Comparison of ENCODE assay signal across 11 cellular contexts in genomic region chr4:48913346-48913745, GRCh38. TPM values are rescaled to one million over a fixed set of nuclear protein-coding genes. Genes with fewer than 3 reads are reported as not detected.
DNase-seq lines count a peak whose midpoint lies in the region; ATAC-seq and TF ChIP-seq lines count a peak whose summit lies in the region.
"Had no signal": no experiment of that assay in that cellular context is flagged by ENCODE, and none has a peak within 500 bp of the region (broad histone marks: within the 10 kb centered on the region; RNA-seq: fewer than 3 reads in every experiment).

No MANE protein-coding gene starts in this region.

- POLR2A ChIA-PET in MCF 10A (lab: Yijun Ruan, JAX) = interaction anchor here (0.6 to 3.7 kb wide), 11 partner anchors 8 to 335 kb away, joined by 3 to 15 read pairs (median 3); partner anchors contain the start of gene FRYL

- no peaks in the 10 kb centered on the region for H3K36me3 Mint-ChIP-seq in MCF 10A (ENCODE audit: insufficient read depth, unreplicated experiment)
- H3K36me3 Mint-ChIP-seq: natural killer cell treated with Interleukin-12 subunit alpha and Interleukin-12 subunit beta and Interleukin-15 and Interleukin-18, amount 100 ng/mL, for 72 hours had no signal

- H3K27ac ChIP-seq in breast epithelium = no peak overlapping the region
- H3K27ac ChIP-seq: body of pancreas, tibial nerve had no signal

- TF ChIP-seq CTCF in MCF 10A (IDR thresholded peaks at IDR 0.05; ENCODE audit: unreplicated experiment) = no peak
- no peak for TF ChIP-seq CTCF in breast epithelium (IDR thresholded peaks at IDR 0.05)

- no peaks in the 10 kb centered on the region for H3K9me3 ChIP-seq in breast epithelium
- H3K9me3 ChIP-seq: body of pancreas, tibial nerve had no signal

- CTCF ChIA-PET in MCF 10A (lab: Yijun Ruan, JAX) = interaction anchor here (0.6 to 6.7 kb wide), 9 partner anchors 11 to 227 kb away, joined by 3 to 52 read pairs (median 4); no protein-coding TSS in a partner anchor

- no peaks in the 10 kb centered on the region for H3K27me3 Mint-ChIP-seq in MCF 10A (ENCODE audit: insufficient read depth, unreplicated experiment)

- peak overlapping the region; percentile 38 for H3K4me3 Mint-ChIP-seq in MCF 10A (ENCODE audit: unreplicated experiment)
- H3K4me3 Mint-ChIP-seq: natural killer cell treated with Interleukin-12 subunit alpha and Interleukin-12 subunit beta and Interleukin-15 and Interleukin-18, amount 100 ng/mL, for 72 hours had no signal

- no peaks in the 10 kb centered on the region for H3K36me3 ChIP-seq in breast epithelium
- H3K36me3 ChIP-seq in H7 (replicated peaks; ENCODE audit: control insufficient read depth, insufficient read depth, low read length) = no peaks in the 10 kb centered on the region
- H3K36me3 ChIP-seq: tibial nerve had no signal

- H3K4me3 ChIP-seq in breast epithelium (no peak overlapping the region), H7 (ENCODE audit: insufficient read depth, low read depth, low read length) (no peak overlapping the region)
- H3K4me3 ChIP-seq: body of pancreas, tibial nerve had no signal

- no TSS peak for BruUV-seq in MCF 10A (replicated peaks; lab: Mats Ljungman, UMichigan)

- ATAC-seq in HG02852 (IDR thresholded peaks at IDR 0.05; ENCODE audit: unreplicated experiment) = no peak
- no peak for ATAC-seq in HG02885 (IDR thresholded peaks at IDR 0.05; ENCODE audit: poor library complexity, unreplicated experiment)
- ATAC-seq: body of pancreas; natural killer cell treated with Interleukin-12 subunit alpha and Interleukin-12 subunit beta and Interleukin-15 and Interleukin-18, amount 100 ng/mL, for 72 hours had no signal

- no peaks in the 10 kb centered on the region for H3K9me3 Mint-ChIP-seq in MCF 10A (ENCODE audit: unreplicated experiment)
- H3K9me3 Mint-ChIP-seq: natural killer cell treated with Interleukin-12 subunit alpha and Interleukin-12 subunit beta and Interleukin-15 and Interleukin-18, amount 100 ng/mL, for 72 hours had no signal

- peaks cover 22% of the 10 kb centered on the region for H3K4me1 Mint-ChIP-seq in MCF 10A (ENCODE audit: insufficient read depth, unreplicated experiment)

- H3K27me3 ChIP-seq in breast epithelium = no peaks in the 10 kb centered on the region
- no peaks in the 10 kb centered on the region; the same call in 1 of the 2 replicates for H3K27me3 ChIP-seq in H7 (ENCODE audit: control insufficient read depth, insufficient read depth, low read length)
- H3K27me3 ChIP-seq: body of pancreas, tibial nerve had no signal

- peak overlapping the region; percentile 65 for H3K27ac Mint-ChIP-seq in MCF 10A (ENCODE audit: low read depth, unreplicated experiment)
- H3K27ac Mint-ChIP-seq: natural killer cell treated with Interleukin-12 subunit alpha and Interleukin-12 subunit beta and Interleukin-15 and Interleukin-18, amount 100 ng/mL, for 72 hours had no signal

- H3K4me1 ChIP-seq in breast epithelium = no peaks in the 10 kb centered on the region
- H3K4me1 ChIP-seq: body of pancreas, tibial nerve had no signal

- DNase-seq in MCF 10A (ENCODE audit: unreplicated experiment) (peak; percentile 87), breast epithelium (ENCODE audit: low spot score in 2 of 2) (no peak), SW 1271 (lab: John Stamatoyannopoulos, UW) (peak; percentile 37 to 65), fibroblast of peridontal ligament (ENCODE audit: extremely low read depth) (peak; percentile 77), superior temporal gyrus (ENCODE audit: extremely low spot score) (peak; percentile 68), H7 (no peak)
- DNase-seq: body of pancreas had no signal

- intact Hi-C loops in MCF 10A (cut with micrococcal nuclease) = no loop called here
- intact Hi-C loops in breast epithelium (cut with DNase I; ENCODE audit: low total_unique reads) = no loop called here

- TF ChIP-seq POLR2A in breast epithelium (IDR thresholded peaks at IDR 0.05) = no peak

RNA-seq across cellular contexts. Expression of gene OCIAD2, which starts 6.8 kb away (rescaled TPM):
- 66.3 and 94.1 TPM in 2 replicates for total RNA-seq in MCF 10A (2022)
- total RNA-seq in breast epithelium = 10 to 100 TPM in 1 of 3 donors, 1 to 10 TPM in 2; 9.2 to 22.0 (median 9.9) TPM
- total RNA-seq in H7 (2014; rRNA removed; shearing (Covaris generic)) = 82.3 and 83.2 TPM in 2 replicates

Comparison
In these comparisons a context has a peak if more than half of its experiments do, and no peak if none do; other contexts are left out.
1. DNase-seq: peak in MCF 10A (single experiment), SW 1271 (2 of 2), fibroblast of peridontal ligament (single experiment) and superior temporal gyrus (single experiment); none in breast epithelium (0 of 2) and H7 (single experiment).